In genomic region chr12:25151476-25151875, GRCh38 we compare ENCODE assay signal across 9 cellular contexts. TPM values are rescaled to one million over a fixed set of nuclear protein-coding genes. Genes with fewer than 3 reads are reported as not detected.
DNase-seq lines count a peak whose midpoint lies in the region; ATAC-seq and TF ChIP-seq lines count a peak whose summit lies in the region.
"Had no signal": no experiment of that assay in that cellular context is flagged by ENCODE, and none has a peak within 500 bp of the region (broad histone marks: within the 10 kb centered on the region; RNA-seq: fewer than 3 reads in every experiment).

No MANE protein-coding gene starts in this region.

- H3K9me3 ChIP-seq in BE2C (no peaks in the 10 kb centered on the region), muscle layer of duodenum (ENCODE audit: control insufficient read depth in 1 of 2, low read length in 2 of 2) (no peaks in the 10 kb centered on the region)

- H3K4me1 ChIP-seq in BE2C (no peaks in the 10 kb centered on the region), muscle layer of duodenum (ENCODE audit: control insufficient read depth in 1 of 2, insufficient read depth in 2 of 2, low read length in 2 of 2) (no peaks in the 10 kb centered on the region)

- ATAC-seq in HG03280 (IDR thresholded peaks at IDR 0.05; ENCODE audit: unreplicated experiment), result no peak

- TF ChIP-seq CTCF in BE2C (IDR thresholded peaks at IDR 0.05; ENCODE audit: low read depth, low read length) (no peak), GM20000 (IDR thresholded peaks at IDR 0.05; ENCODE audit: extremely low read depth, missing control alignments) (no peak)

- H3K4me3 ChIP-seq in BE2C (ENCODE audit: low read depth, low read length) (no peak overlapping the region), muscle layer of duodenum (ENCODE audit: low read depth in 1 of 2, low read length in 2 of 2) (no peak overlapping the region)

- H3K27ac ChIP-seq in epithelial cell of prostate (peak overlapping the region; percentile 11), muscle layer of duodenum (ENCODE audit: low read length) (peak overlapping the region; percentile 11)

- H3K27me3 ChIP-seq in BE2C (no peaks in the 10 kb centered on the region), muscle layer of duodenum (ENCODE audit: low read depth, low read length) (no peaks in the 10 kb centered on the region)

- H3K36me3 ChIP-seq in BE2C (no peaks in the 10 kb centered on the region), muscle layer of duodenum (ENCODE audit: control insufficient read depth in 1 of 2, insufficient read depth in 2 of 2, low read length in 2 of 2) (no peaks in the 10 kb centered on the region)

- DNase-seq in BE2C (peak; percentile 14), NCI-H69 (lab: John Stamatoyannopoulos, UW) (peak; percentile 63), epithelial cell of prostate (ENCODE audit: low read depth, low spot score) (peak; percentile 72), GM20000 (ENCODE audit: low spot score) (no peak)
- no peak for DNase-seq in activated CD4-positive, alpha-beta T cell treated with anti-CD3 and anti-CD28 coated beads, Interleukin-2, amount 50 U/mL, for 1 hour
- no peak for DNase-seq in activated naive CD4-positive, alpha-beta T cell treated with anti-CD3 and anti-CD28 coated beads, Interleukin-2, amount 50 U/mL, for 16 hours
- DNase-seq: effector memory CD4-positive, alpha-beta T cell had no signal

RNA-seq across cellular contexts. Expression of gene DNAI7, which starts 43.5 kb away (rescaled TPM):
- polyA plus RNA-seq in BE2C (2012; ENCODE audit: insufficient read depth, insufficient read length, low read depth), result not detected

RNA-seq across cellular contexts. Expression of gene ETFRF1, which starts 43.6 kb away (rescaled TPM):
- 7.5 TPM for polyA plus RNA-seq in BE2C (2012; ENCODE audit: insufficient read depth, insufficient read length, low read depth)

Comparison
In these comparisons a context has a peak if more than half of its experiments do, and no peak if none do; other contexts are left out.
1. DNase-seq: peak in BE2C (single experiment), NCI-H69 (single experiment) and epithelial cell of prostate (single experiment); none in activated CD4-positive, alpha-beta T cell treated with anti-CD3 and anti-CD28 coated beads, Interleukin-2, amount 50 U/mL, for 1 hour (single experiment), GM20000 (single experiment) and activated naive CD4-positive, alpha-beta T cell treated with anti-CD3 and anti-CD28 coated beads, Interleukin-2, amount 50 U/mL, for 16 hours (single experiment).